In genomic region chr9:137607141-137607857, GRCh38 we compare ENCODE assay signal across 8 cellular contexts. TPM values are rescaled to one million over a fixed set of nuclear protein-coding genes. Genes with fewer than 3 reads are reported as not detected.
DNase-seq lines count a peak whose midpoint lies in the region; ATAC-seq and TF ChIP-seq lines count a peak whose summit lies in the region.

No MANE protein-coding gene starts in this region.

- DNase-seq in activated T-cell treated with anti-CD3 and anti-CD28 coated beads, Interleukin-2, amount 50 U/mL, for 72 hours = no peak
- no peak for DNase-seq in activated T-cell treated with anti-CD3 and anti-CD28 coated beads for 4 hours
- no peak for DNase-seq in kidney epithelial cell (ENCODE audit: low read depth)
- DNase-seq in thoracic aorta (ENCODE audit: low spot score) = no peak
- DNase-seq in dedifferentiated amniotic fluid mesenchymal stem cell (ENCODE audit: extremely low spot score) = no peak
- DNase-seq in NCI-H1105 (lab: John Stamatoyannopoulos, UW) = no peak

- TF ChIP-seq CTCF in kidney epithelial cell (IDR thresholded peaks at IDR 0.05; ENCODE audit: insufficient read depth, low read length, poor library complexity, severe bottlenecking) = no peak
- TF ChIP-seq CTCF in thoracic aorta (IDR thresholded peaks at IDR 0.05) = no peak

- peak overlapping the region; percentile 62 for H3K4me3 ChIP-seq in kidney epithelial cell (ENCODE audit: low read depth, low read length)
- peak overlapping the region; percentile 89 for H3K4me3 ChIP-seq in thoracic aorta

- H3K36me3 Mint-ChIP-seq in activated T-cell treated with anti-CD3 and anti-CD28 coated beads, Interleukin-2, amount 50 U/mL, for 72 hours (ENCODE audit: insufficient read depth in 2 of 2) = no peaks in the 10 kb centered on the region
- no peaks in the 10 kb centered on the region for H3K36me3 Mint-ChIP-seq in activated T-helper 17 cell treated with anti-CD3 and anti-CD28 coated beads, Interleukin-2, amount 50 U/mL, for 72 hours (ENCODE audit: low read depth)

- H3K4me1 Mint-ChIP-seq in activated T-cell treated with anti-CD3 and anti-CD28 coated beads, Interleukin-2, amount 50 U/mL, for 72 hours (ENCODE audit: low read depth) = peaks cover 37% of the 10 kb centered on the region
- H3K4me1 Mint-ChIP-seq in activated T-helper 17 cell treated with anti-CD3 and anti-CD28 coated beads, Interleukin-2, amount 50 U/mL, for 72 hours = peaks cover 12% of the 10 kb centered on the region

- H3K36me3 ChIP-seq in kidney epithelial cell (ENCODE audit: control insufficient read depth, insufficient read depth, low read length) = no peaks in the 10 kb centered on the region
- H3K36me3 ChIP-seq in thoracic aorta = no peaks in the 10 kb centered on the region

- H3K4me1 ChIP-seq in thoracic aorta (ENCODE audit: control insufficient read depth in 1 of 2, low read depth in 2 of 2) = peaks cover 21 to 49% of the 10 kb centered on the region in 2 donors

- H3K4me3 Mint-ChIP-seq in activated T-cell treated with anti-CD3 and anti-CD28 coated beads, Interleukin-2, amount 50 U/mL, for 72 hours = peak overlapping the region; percentile 84
- H3K4me3 Mint-ChIP-seq in activated T-helper 17 cell treated with anti-CD3 and anti-CD28 coated beads, Interleukin-2, amount 50 U/mL, for 72 hours = peak overlapping the region; percentile 80

- no peaks in the 10 kb centered on the region for H3K9me3 ChIP-seq in thoracic aorta

- H3K27ac ChIP-seq in thoracic aorta = no peak overlapping the region

- no peaks in the 10 kb centered on the region for H3K27me3 Mint-ChIP-seq in activated T-cell treated with anti-CD3 and anti-CD28 coated beads, Interleukin-2, amount 50 U/mL, for 72 hours (ENCODE audit: low read depth)
- H3K27me3 Mint-ChIP-seq in activated T-helper 17 cell treated with anti-CD3 and anti-CD28 coated beads, Interleukin-2, amount 50 U/mL, for 72 hours = no peaks in the 10 kb centered on the region

- H3K9me3 Mint-ChIP-seq in activated T-cell treated with anti-CD3 and anti-CD28 coated beads, Interleukin-2, amount 50 U/mL, for 72 hours = no peaks in the 10 kb centered on the region
- no peaks in the 10 kb centered on the region for H3K9me3 Mint-ChIP-seq in activated T-helper 17 cell treated with anti-CD3 and anti-CD28 coated beads, Interleukin-2, amount 50 U/mL, for 72 hours

- no peak overlapping the region for H3K27ac Mint-ChIP-seq in activated T-cell treated with anti-CD3 and anti-CD28 coated beads, Interleukin-2, amount 50 U/mL, for 72 hours
- peak overlapping the region; percentile 71 for H3K27ac Mint-ChIP-seq in activated T-helper 17 cell treated with anti-CD3 and anti-CD28 coated beads, Interleukin-2, amount 50 U/mL, for 72 hours

- no peak for ATAC-seq in activated T-cell treated with anti-CD3 and anti-CD28 coated beads, Interleukin-2, amount 50 U/mL, for 72 hours (replicated peaks in 1 of 2)
- no peak for ATAC-seq in activated T-helper 17 cell treated with anti-CD3 and anti-CD28 coated beads, Interleukin-2, amount 50 U/mL, for 72 hours (replicated peaks)
- ATAC-seq in thoracic aorta (ENCODE audit: insufficient number of reproducible peaks, low FRiP score, low read depth) (no peak), HG02763 (IDR thresholded peaks at IDR 0.05; ENCODE audit: unreplicated experiment) (no peak)

- peaks cover 5% of the 10 kb centered on the region for H3K27me3 ChIP-seq in kidney epithelial cell (ENCODE audit: control insufficient read depth, insufficient read depth, low read length)
- no peaks in the 10 kb centered on the region for H3K27me3 ChIP-seq in thoracic aorta (replicated peaks; ENCODE audit: insufficient read depth)

RNA-seq across cellular contexts. Expression of gene ARRDC1, which starts 1.8 kb away (rescaled TPM):
- total RNA-seq in activated T-cell treated with anti-CD3 and anti-CD28 coated beads, Interleukin-2, amount 50 U/mL, for 72 hours = 10 to 100 TPM; 45.3 to 47.2 TPM
- 10 to 100 TPM; 39.0 to 43.0 TPM for total RNA-seq in activated T-helper 17 cell treated with anti-CD3 and anti-CD28 coated beads, Interleukin-2, amount 50 U/mL, for 72 hours
- total RNA-seq in kidney epithelial cell (84.2 and 110 TPM in 2 replicates), thoracic aorta (10 to 100 TPM; 40.5 to 56.4 TPM)

RNA-seq across cellular contexts. Expression of gene EHMT1, which starts 11.5 kb away (rescaled TPM):
- total RNA-seq in activated T-cell treated with anti-CD3 and anti-CD28 coated beads, Interleukin-2, amount 50 U/mL, for 72 hours = 10 to 100 TPM; 67.5 to 69.3 TPM
- total RNA-seq in activated T-helper 17 cell treated with anti-CD3 and anti-CD28 coated beads, Interleukin-2, amount 50 U/mL, for 72 hours = 10 to 100 TPM; 77.2 to 77.8 TPM
- 59.9 and 70.9 TPM in 2 replicates for total RNA-seq in kidney epithelial cell
- 100 to 1,000 TPM in 1 of 2 donors, 10 to 100 TPM in 1; 67.6 to 150 TPM for total RNA-seq in thoracic aorta

RNA-seq across cellular contexts. Expression of gene ZMYND19, which starts 17.0 kb away (rescaled TPM):
- total RNA-seq in activated T-cell treated with anti-CD3 and anti-CD28 coated beads, Interleukin-2, amount 50 U/mL, for 72 hours = 10 to 100 TPM; 27.4 to 34.5 TPM
- total RNA-seq in activated T-helper 17 cell treated with anti-CD3 and anti-CD28 coated beads, Interleukin-2, amount 50 U/mL, for 72 hours = 10 to 100 TPM; 27.2 to 43.6 TPM
- total RNA-seq in kidney epithelial cell (27.1 and 27.6 TPM in 2 replicates), thoracic aorta (10 to 100 TPM; 10.8 to 14.1 TPM)

RNA-seq across cellular contexts. Expression of gene DPH7, which starts 28.6 kb away (rescaled TPM):
- 10 to 100 TPM; 32.8 to 41.9 TPM for total RNA-seq in activated T-cell treated with anti-CD3 and anti-CD28 coated beads, Interleukin-2, amount 50 U/mL, for 72 hours
- 10 to 100 TPM; 26.7 to 35.5 TPM for total RNA-seq in activated T-helper 17 cell treated with anti-CD3 and anti-CD28 coated beads, Interleukin-2, amount 50 U/mL, for 72 hours
- total RNA-seq in kidney epithelial cell = 38.9 and 52.1 TPM in 2 replicates
- 10 to 100 TPM; 36.8 to 43.7 TPM for total RNA-seq in thoracic aorta

RNA-seq across cellular contexts. Expression of gene MRPL41, which starts 55.6 kb away (rescaled TPM):
- 10 to 100 TPM; 26.6 to 28.4 TPM for total RNA-seq in activated T-cell treated with anti-CD3 and anti-CD28 coated beads, Interleukin-2, amount 50 U/mL, for 72 hours
- 10 to 100 TPM; 23.3 to 45.5 TPM for total RNA-seq in activated T-helper 17 cell treated with anti-CD3 and anti-CD28 coated beads, Interleukin-2, amount 50 U/mL, for 72 hours
- total RNA-seq in kidney epithelial cell = 77.9 and 83.3 TPM in 2 replicates
- total RNA-seq in thoracic aorta = 10 to 100 TPM; 23.5 to 54.3 TPM
